ENCODE assay signal across 2 cellular contexts in the genomic region with DNA sequence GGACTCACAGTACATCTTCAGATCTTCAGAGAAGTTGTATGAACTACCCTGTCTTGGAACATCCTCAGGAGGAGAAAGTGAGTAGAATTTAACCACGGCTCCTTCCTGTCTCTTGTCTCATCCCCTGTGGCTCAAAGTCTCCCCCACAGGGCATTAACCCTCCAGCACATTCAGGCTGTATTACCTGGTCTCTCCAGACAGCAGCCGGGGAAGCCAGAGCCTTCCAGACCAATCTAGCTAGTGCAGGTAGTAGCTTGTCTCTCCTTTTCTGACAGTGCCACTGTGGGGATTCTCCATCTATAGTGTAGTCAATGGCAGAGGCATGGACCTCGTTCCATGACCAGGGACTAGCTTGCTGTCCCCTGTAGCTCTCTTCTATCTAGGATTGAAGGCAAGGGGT.
TF ChIP-seq lines count a peak whose summit lies in the region.

No MANE protein-coding gene starts in this region.

TF ChIP-seq in HepG2, 621 proteins besides CTCF, POLR2A, EP300 and RAD21:
- TF ChIP-seq MZF1 (CRISPR knock-in tag; IDR thresholded peaks at IDR 0.05; ENCODE audit: borderline replicate concordance), result no peak
- TF ChIP-seq WIZ (CRISPR knock-in tag; IDR thresholded peaks at IDR 0.05), result no peak
- TF ChIP-seq ZNF446 (CRISPR knock-in tag; IDR thresholded peaks at IDR 0.05), result no peak
- TF ChIP-seq, protein P1, sequence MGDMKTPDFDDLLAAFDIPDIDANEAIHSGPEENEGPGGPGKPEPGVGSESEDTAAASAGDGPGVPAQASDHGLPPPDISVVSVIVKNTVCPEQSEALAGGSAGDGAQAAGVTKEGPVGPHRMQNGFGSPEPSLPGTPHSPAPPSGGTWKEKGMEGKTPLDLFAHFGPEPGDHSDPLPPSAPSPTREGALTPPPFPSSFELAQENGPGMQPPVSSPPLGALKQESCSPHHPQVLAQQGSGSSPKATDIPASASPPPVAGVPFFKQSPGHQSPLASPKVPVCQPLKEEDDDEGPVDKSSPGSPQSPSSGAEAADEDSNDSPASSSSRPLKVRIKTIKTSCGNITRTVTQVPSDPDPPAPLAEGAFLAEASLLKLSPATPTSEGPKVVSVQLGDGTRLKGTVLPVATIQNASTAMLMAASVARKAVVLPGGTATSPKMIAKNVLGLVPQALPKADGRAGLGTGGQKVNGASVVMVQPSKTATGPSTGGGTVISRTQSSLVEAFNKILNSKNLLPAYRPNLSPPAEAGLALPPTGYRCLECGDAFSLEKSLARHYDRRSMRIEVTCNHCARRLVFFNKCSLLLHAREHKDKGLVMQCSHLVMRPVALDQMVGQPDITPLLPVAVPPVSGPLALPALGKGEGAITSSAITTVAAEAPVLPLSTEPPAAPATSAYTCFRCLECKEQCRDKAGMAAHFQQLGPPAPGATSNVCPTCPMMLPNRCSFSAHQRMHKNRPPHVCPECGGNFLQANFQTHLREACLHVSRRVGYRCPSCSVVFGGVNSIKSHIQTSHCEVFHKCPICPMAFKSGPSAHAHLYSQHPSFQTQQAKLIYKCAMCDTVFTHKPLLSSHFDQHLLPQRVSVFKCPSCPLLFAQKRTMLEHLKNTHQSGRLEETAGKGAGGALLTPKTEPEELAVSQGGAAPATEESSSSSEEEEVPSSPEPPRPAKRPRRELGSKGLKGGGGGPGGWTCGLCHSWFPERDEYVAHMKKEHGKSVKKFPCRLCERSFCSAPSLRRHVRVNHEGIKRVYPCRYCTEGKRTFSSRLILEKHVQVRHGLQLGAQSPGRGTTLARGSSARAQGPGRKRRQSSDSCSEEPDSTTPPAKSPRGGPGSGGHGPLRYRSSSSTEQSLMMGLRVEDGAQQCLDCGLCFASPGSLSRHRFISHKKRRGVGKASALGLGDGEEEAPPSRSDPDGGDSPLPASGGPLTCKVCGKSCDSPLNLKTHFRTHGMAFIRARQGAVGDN (CRISPR knock-in tag; IDR thresholded peaks at IDR 0.05), result no peak
- no peak for TF ChIP-seq SRSF9 (IDR thresholded peaks at IDR 0.05; ENCODE audit: borderline replicate concordance, insufficient read depth, low read depth, low read length, poor library complexity, severe bottlenecking)
- TF ChIP-seq, protein P2, sequence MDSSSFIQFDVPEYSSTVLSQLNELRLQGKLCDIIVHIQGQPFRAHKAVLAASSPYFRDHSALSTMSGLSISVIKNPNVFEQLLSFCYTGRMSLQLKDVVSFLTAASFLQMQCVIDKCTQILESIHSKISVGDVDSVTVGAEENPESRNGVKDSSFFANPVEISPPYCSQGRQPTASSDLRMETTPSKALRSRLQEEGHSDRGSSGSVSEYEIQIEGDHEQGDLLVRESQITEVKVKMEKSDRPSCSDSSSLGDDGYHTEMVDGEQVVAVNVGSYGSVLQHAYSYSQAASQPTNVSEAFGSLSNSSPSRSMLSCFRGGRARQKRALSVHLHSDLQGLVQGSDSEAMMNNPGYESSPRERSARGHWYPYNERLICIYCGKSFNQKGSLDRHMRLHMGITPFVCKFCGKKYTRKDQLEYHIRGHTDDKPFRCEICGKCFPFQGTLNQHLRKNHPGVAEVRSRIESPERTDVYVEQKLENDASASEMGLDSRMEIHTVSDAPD (CRISPR knock-in tag; IDR thresholded peaks at IDR 0.05), result no peak
- no peak for TF ChIP-seq THAP11 (CRISPR knock-in tag; IDR thresholded peaks at IDR 0.05)
- no peak for TF ChIP-seq FOXO1 (CRISPR knock-in tag; IDR thresholded peaks at IDR 0.05)
- no peak for TF ChIP-seq STAT5B (CRISPR knock-in tag; IDR thresholded peaks at IDR 0.05)
- TF ChIP-seq ZNF724P (CRISPR knock-in tag; IDR thresholded peaks at IDR 0.05; ENCODE audit: borderline replicate concordance), result no peak
- TF ChIP-seq, protein P3, sequence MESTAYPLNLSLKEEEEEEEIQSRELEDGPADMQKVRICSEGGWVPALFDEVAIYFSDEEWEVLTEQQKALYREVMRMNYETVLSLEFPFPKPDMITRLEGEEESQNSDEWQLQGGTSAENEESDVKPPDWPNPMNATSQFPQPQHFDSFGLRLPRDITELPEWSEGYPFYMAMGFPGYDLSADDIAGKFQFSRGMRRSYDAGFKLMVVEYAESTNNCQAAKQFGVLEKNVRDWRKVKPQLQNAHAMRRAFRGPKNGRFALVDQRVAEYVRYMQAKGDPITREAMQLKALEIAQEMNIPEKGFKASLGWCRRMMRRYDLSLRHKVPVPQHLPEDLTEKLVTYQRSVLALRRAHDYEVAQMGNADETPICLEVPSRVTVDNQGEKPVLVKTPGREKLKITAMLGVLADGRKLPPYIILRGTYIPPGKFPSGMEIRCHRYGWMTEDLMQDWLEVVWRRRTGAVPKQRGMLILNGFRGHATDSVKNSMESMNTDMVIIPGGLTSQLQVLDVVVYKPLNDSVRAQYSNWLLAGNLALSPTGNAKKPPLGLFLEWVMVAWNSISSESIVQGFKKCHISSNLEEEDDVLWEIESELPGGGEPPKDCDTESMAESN (CRISPR knock-in tag; conservative IDR thresholded peaks at IDR 0.05), result no peak
- TF ChIP-seq RCOR2 (CRISPR knock-in tag; IDR thresholded peaks at IDR 0.05), result no peak

TF ChIP-seq in H1, 55 proteins besides CTCF, POLR2A, EP300 and RAD21:
- TF ChIP-seq SIN3A (conservative IDR thresholded peaks at IDR 0.05 in 1 of 2, IDR thresholded peaks at IDR 0.05 in 1 of 2; ENCODE audit: low read depth in 1 of 2, low read length in 2 of 2), result no peak
- no peak for TF ChIP-seq NANOG (IDR thresholded peaks at IDR 0.05; ENCODE audit: insufficient read depth, low read depth, low read length, poor library complexity, severe bottlenecking)
- no peak for TF ChIP-seq EGR1 (IDR thresholded peaks at IDR 0.05; ENCODE audit: borderline replicate concordance, low read depth, low read length)
- no peak for TF ChIP-seq TAF7 (optimal IDR thresholded peaks at IDR 0.05; ENCODE audit: borderline replicate concordance, low read depth, low read length)
- TF ChIP-seq, protein P4, sequence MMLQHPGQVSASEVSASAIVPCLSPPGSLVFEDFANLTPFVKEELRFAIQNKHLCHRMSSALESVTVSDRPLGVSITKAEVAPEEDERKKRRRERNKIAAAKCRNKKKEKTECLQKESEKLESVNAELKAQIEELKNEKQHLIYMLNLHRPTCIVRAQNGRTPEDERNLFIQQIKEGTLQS (IDR thresholded peaks at IDR 0.05; ENCODE audit: insufficient read depth, low read depth, low read length), result no peak
- TF ChIP-seq JUND (IDR thresholded peaks at IDR 0.05; ENCODE audit: low read length), result no peak
- TF ChIP-seq CEBPB (IDR thresholded peaks at IDR 0.05; ENCODE audit: low read depth, low read length), result no peak
- TF ChIP-seq ZNF274 (IDR thresholded peaks at IDR 0.05; ENCODE audit: borderline replicate concordance, extremely low read depth, low read length), result no peak
- no peak for TF ChIP-seq SUZ12 (IDR thresholded peaks at IDR 0.05; ENCODE audit: low read length)
- TF ChIP-seq TAF1 (IDR thresholded peaks at IDR 0.05; ENCODE audit: low read depth, low read length), result no peak
- no peak for TF ChIP-seq CHD1 (IDR thresholded peaks at IDR 0.05; ENCODE audit: low read depth, low read length)
- TF ChIP-seq SIRT6 (IDR thresholded peaks at IDR 0.05; ENCODE audit: low read length), result no peak
- no peak for TF ChIP-seq PHF8 (conservative IDR thresholded peaks at IDR 0.05; ENCODE audit: low read depth, low read length)
- no peak for TF ChIP-seq POU5F1 (IDR thresholded peaks at IDR 0.05; ENCODE audit: low read depth, low read length)
- TF ChIP-seq TEAD4 (IDR thresholded peaks at IDR 0.05; ENCODE audit: low read depth, low read length), result no peak
- TF ChIP-seq CBX5 (IDR thresholded peaks at IDR 0.05; ENCODE audit: low read depth, low read length), result no peak
- no peak for TF ChIP-seq HDAC6 (IDR thresholded peaks at IDR 0.05; ENCODE audit: low read depth, low read length)
- TF ChIP-seq RFX5 (IDR thresholded peaks at IDR 0.05; ENCODE audit: borderline replicate concordance, low read depth, low read length), result no peak
